ENCODE assay signal across 1 cellular context in the genomic region with DNA sequence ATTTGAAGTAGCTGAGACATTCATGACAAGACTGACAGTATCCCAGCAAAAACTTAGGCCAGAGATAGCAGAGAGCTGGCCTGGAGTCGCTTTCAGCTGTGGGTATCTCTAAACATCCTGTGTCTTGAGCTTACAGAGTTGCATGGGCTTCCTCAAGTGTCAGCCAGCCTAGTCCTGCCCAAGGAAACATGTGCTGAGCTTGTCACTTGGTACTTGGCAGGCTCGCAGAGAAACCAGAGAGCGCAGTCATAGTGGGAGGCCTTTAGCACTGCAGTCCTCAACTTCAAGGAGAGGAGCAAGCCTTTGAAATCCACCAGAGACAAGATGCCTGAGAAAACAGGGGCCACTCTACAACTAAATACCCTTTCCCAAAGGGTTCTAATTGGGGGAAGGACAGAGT.
TF ChIP-seq lines count a peak whose summit lies in the region.

No MANE protein-coding gene starts in this region.

TF ChIP-seq in SK-N-SH treated with all-trans-retinoic acid at 6 μM for 48 hours, 23 proteins besides CTCF, POLR2A, EP300 and RAD21 (continued from another document):
- TF ChIP-seq RARB (CRISPR knock-in tag; IDR thresholded peaks at IDR 0.05) (no peak), SNAI2 (CRISPR knock-in tag; IDR thresholded peaks at IDR 0.05) (no peak), BACH2 (CRISPR knock-in tag; IDR thresholded peaks at IDR 0.05; ENCODE audit: borderline replicate concordance) (no peak), TCF4 (CRISPR knock-in tag; IDR thresholded peaks at IDR 0.05; ENCODE audit: borderline replicate concordance) (no peak), ZFP30 (CRISPR knock-in tag; IDR thresholded peaks at IDR 0.05) (no peak), CSRNP3 (CRISPR knock-in tag; IDR thresholded peaks at IDR 0.05) (no peak), ZFP3 (CRISPR knock-in tag; IDR thresholded peaks at IDR 0.05) (no peak), ARNTL (CRISPR knock-in tag; IDR thresholded peaks at IDR 0.05; ENCODE audit: borderline replicate concordance, low read depth) (no peak), PATZ1 (CRISPR knock-in tag; IDR thresholded peaks at IDR 0.05; ENCODE audit: borderline replicate concordance) (no peak), ZC3H10 (CRISPR knock-in tag; IDR thresholded peaks at IDR 0.05) (no peak), OSR1 (CRISPR knock-in tag; IDR thresholded peaks at IDR 0.05) (no peak), TOX (CRISPR knock-in tag; IDR thresholded peaks at IDR 0.05; ENCODE audit: borderline replicate concordance) (no peak), ZNF8 (CRISPR knock-in tag; IDR thresholded peaks at IDR 0.05) (no peak)
- TF ChIP-seq, protein P1, sequence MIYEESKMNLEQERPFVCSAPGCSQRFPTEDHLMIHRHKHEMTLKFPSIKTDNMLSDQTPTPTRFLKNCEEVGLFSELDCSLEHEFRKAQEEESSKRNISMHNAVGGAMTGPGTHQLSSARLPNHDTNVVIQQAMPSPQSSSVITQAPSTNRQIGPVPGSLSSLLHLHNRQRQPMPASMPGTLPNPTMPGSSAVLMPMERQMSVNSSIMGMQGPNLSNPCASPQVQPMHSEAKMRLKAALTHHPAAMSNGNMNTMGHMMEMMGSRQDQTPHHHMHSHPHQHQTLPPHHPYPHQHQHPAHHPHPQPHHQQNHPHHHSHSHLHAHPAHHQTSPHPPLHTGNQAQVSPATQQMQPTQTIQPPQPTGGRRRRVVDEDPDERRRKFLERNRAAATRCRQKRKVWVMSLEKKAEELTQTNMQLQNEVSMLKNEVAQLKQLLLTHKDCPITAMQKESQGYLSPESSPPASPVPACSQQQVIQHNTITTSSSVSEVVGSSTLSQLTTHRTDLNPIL (CRISPR knock-in tag; IDR thresholded peaks at IDR 0.05; ENCODE audit: low read depth) = no peak
- TF ChIP-seq, protein P2, sequence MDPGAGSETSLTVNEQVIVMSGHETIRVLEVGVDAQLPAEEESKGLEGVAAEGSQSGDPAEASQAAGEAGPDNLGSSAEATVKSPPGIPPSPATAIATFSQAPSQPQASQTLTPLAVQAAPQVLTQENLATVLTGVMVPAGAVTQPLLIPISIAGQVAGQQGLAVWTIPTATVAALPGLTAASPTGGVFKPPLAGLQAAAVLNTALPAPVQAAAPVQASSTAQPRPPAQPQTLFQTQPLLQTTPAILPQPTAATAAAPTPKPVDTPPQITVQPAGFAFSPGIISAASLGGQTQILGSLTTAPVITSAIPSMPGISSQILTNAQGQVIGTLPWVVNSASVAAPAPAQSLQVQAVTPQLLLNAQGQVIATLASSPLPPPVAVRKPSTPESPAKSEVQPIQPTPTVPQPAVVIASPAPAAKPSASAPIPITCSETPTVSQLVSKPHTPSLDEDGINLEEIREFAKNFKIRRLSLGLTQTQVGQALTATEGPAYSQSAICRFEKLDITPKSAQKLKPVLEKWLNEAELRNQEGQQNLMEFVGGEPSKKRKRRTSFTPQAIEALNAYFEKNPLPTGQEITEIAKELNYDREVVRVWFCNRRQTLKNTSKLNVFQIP (CRISPR knock-in tag; IDR thresholded peaks at IDR 0.05; ENCODE audit: borderline replicate concordance, low read depth) = no peak
TF ChIP-seq in SK-N-SH treated with all-trans-retinoic acid at 6 μM for 48 hours: peak in this region for 0.
